1 cellular context compared by ENCODE assay signal in the genomic region with DNA sequence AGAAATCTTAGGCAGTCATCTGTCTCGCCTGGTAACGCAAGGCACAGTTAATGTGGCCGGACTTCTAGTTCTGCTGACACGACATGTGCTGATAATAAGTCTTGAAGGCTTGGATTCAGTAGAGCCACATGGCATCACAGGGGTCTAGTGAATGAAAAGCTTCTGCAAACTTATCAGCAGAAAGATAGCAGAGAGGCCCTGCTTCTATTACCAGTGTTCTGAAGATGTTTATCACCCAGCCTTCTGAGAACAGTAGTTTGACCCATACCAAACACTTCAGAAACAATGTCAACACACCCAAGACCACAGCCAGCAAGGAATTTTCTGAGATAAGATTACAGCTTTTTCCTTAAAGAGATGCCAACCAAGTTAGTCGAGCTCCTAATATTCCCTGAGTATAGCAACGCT.
TF ChIP-seq lines count a peak whose summit lies in the region.

No MANE protein-coding gene starts in this region.

TF ChIP-seq in K562, 482 proteins besides CTCF, POLR2A, EP300 and RAD21 (continued from another document and continues in another):
- TF ChIP-seq, protein P1, sequence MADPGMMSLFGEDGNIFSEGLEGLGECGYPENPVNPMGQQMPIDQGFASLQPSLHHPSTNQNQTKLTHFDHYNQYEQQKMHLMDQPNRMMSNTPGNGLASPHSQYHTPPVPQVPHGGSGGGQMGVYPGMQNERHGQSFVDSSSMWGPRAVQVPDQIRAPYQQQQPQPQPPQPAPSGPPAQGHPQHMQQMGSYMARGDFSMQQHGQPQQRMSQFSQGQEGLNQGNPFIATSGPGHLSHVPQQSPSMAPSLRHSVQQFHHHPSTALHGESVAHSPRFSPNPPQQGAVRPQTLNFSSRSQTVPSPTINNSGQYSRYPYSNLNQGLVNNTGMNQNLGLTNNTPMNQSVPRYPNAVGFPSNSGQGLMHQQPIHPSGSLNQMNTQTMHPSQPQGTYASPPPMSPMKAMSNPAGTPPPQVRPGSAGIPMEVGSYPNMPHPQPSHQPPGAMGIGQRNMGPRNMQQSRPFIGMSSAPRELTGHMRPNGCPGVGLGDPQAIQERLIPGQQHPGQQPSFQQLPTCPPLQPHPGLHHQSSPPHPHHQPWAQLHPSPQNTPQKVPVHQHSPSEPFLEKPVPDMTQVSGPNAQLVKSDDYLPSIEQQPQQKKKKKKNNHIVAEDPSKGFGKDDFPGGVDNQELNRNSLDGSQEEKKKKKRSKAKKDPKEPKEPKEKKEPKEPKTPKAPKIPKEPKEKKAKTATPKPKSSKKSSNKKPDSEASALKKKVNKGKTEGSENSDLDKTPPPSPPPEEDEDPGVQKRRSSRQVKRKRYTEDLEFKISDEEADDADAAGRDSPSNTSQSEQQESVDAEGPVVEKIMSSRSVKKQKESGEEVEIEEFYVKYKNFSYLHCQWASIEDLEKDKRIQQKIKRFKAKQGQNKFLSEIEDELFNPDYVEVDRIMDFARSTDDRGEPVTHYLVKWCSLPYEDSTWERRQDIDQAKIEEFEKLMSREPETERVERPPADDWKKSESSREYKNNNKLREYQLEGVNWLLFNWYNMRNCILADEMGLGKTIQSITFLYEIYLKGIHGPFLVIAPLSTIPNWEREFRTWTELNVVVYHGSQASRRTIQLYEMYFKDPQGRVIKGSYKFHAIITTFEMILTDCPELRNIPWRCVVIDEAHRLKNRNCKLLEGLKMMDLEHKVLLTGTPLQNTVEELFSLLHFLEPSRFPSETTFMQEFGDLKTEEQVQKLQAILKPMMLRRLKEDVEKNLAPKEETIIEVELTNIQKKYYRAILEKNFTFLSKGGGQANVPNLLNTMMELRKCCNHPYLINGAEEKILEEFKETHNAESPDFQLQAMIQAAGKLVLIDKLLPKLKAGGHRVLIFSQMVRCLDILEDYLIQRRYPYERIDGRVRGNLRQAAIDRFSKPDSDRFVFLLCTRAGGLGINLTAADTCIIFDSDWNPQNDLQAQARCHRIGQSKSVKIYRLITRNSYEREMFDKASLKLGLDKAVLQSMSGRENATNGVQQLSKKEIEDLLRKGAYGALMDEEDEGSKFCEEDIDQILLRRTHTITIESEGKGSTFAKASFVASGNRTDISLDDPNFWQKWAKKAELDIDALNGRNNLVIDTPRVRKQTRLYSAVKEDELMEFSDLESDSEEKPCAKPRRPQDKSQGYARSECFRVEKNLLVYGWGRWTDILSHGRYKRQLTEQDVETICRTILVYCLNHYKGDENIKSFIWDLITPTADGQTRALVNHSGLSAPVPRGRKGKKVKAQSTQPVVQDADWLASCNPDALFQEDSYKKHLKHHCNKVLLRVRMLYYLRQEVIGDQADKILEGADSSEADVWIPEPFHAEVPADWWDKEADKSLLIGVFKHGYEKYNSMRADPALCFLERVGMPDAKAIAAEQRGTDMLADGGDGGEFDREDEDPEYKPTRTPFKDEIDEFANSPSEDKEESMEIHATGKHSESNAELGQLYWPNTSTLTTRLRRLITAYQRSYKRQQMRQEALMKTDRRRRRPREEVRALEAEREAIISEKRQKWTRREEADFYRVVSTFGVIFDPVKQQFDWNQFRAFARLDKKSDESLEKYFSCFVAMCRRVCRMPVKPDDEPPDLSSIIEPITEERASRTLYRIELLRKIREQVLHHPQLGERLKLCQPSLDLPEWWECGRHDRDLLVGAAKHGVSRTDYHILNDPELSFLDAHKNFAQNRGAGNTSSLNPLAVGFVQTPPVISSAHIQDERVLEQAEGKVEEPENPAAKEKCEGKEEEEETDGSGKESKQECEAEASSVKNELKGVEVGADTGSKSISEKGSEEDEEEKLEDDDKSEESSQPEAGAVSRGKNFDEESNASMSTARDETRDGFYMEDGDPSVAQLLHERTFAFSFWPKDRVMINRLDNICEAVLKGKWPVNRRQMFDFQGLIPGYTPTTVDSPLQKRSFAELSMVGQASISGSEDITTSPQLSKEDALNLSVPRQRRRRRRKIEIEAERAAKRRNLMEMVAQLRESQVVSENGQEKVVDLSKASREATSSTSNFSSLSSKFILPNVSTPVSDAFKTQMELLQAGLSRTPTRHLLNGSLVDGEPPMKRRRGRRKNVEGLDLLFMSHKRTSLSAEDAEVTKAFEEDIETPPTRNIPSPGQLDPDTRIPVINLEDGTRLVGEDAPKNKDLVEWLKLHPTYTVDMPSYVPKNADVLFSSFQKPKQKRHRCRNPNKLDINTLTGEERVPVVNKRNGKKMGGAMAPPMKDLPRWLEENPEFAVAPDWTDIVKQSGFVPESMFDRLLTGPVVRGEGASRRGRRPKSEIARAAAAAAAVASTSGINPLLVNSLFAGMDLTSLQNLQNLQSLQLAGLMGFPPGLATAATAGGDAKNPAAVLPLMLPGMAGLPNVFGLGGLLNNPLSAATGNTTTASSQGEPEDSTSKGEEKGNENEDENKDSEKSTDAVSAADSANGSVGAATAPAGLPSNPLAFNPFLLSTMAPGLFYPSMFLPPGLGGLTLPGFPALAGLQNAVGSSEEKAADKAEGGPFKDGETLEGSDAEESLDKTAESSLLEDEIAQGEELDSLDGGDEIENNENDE (IDR thresholded peaks at IDR 0.05; ENCODE audit: low read depth, low read length) = no peak
- no peak for TF ChIP-seq ZNF696 (CRISPR knock-in tag; conservative IDR thresholded peaks at IDR 0.05)
- TF ChIP-seq SMARCA4 (IDR thresholded peaks at IDR 0.05) = peak; percentile 27; the same call in 1 of the 2 replicates
- TF ChIP-seq FOXO4 (CRISPR knock-in tag; IDR thresholded peaks at IDR 0.05) = no peak
- no peak for TF ChIP-seq SIN3B (IDR thresholded peaks at IDR 0.05; ENCODE audit: low read depth)
- no peak for TF ChIP-seq FOXM1 (IDR thresholded peaks at IDR 0.05; ENCODE audit: low read depth)
- no peak for TF ChIP-seq FOXM1 (CRISPR knock-in tag; IDR thresholded peaks at IDR 0.05; ENCODE audit: low read depth)
- TF ChIP-seq HDGF (IDR thresholded peaks at IDR 0.05) = no peak
- no peak for TF ChIP-seq CUX1 (CRISPR knock-in tag; IDR thresholded peaks at IDR 0.05)
- no peak for TF ChIP-seq TGIF2 (CRISPR knock-in tag; IDR thresholded peaks at IDR 0.05)
- TF ChIP-seq STAT5A (IDR thresholded peaks at IDR 0.05; ENCODE audit: borderline replicate concordance, low read length) = no peak
- no peak for TF ChIP-seq PYGO2 (tag; IDR thresholded peaks at IDR 0.05)
- no peak for TF ChIP-seq MLX (CRISPR knock-in tag; conservative IDR thresholded peaks at IDR 0.05)
- TF ChIP-seq FOSL1 (tag; conservative IDR thresholded peaks at IDR 0.05) = no peak
- no peak for TF ChIP-seq BCOR (IDR thresholded peaks at IDR 0.05)
- no peak for TF ChIP-seq ETV5 (CRISPR knock-in tag; IDR thresholded peaks at IDR 0.05; ENCODE audit: low read depth)
- no peak for TF ChIP-seq TFAM (CRISPR knock-in tag; conservative IDR thresholded peaks at IDR 0.05)
- peak; percentile 37; the same call in 1 of the 2 replicates for TF ChIP-seq ARID1B (IDR thresholded peaks at IDR 0.05)
- no peak for TF ChIP-seq KLF10 (CRISPR knock-in tag; IDR thresholded peaks at IDR 0.05)
- TF ChIP-seq MAFF (IDR thresholded peaks at IDR 0.05; ENCODE audit: low read length) = no peak
- TF ChIP-seq RERE (CRISPR knock-in tag; IDR thresholded peaks at IDR 0.05; ENCODE audit: borderline replicate concordance) = no peak
- no peak for TF ChIP-seq SP2 (IDR thresholded peaks at IDR 0.05; ENCODE audit: extremely low read depth, low read depth, low read length, poor library complexity, severe bottlenecking)
- TF ChIP-seq KAT2B (IDR thresholded peaks at IDR 0.05; ENCODE audit: low read depth, low read length) = no peak
- TF ChIP-seq ELF2 (CRISPR knock-in tag; IDR thresholded peaks at IDR 0.05) = no peak
- TF ChIP-seq TCF7L2 (IDR thresholded peaks at IDR 0.05; ENCODE audit: low read depth, low read length) = no peak
- TF ChIP-seq RBM25 (IDR thresholded peaks at IDR 0.05; ENCODE audit: low read depth, low read length, severe bottlenecking) = no peak
- TF ChIP-seq SMARCE1 (IDR thresholded peaks at IDR 0.05) = 0 out of 2 replicates have a peak, but pooled peaks have one; percentile 28
- TF ChIP-seq ZBED1 (IDR thresholded peaks at IDR 0.05) = no peak
- no peak for TF ChIP-seq RBM17 (IDR thresholded peaks at IDR 0.05; ENCODE audit: borderline replicate concordance, low read depth, low read length)
- peak; percentile 33; the same call in 1 of the 2 replicates for TF ChIP-seq CTBP1 (IDR thresholded peaks at IDR 0.05; ENCODE audit: borderline replicate concordance)
